Comparison of ENCODE assay signal across 24 cellular contexts in the genomic region with DNA sequence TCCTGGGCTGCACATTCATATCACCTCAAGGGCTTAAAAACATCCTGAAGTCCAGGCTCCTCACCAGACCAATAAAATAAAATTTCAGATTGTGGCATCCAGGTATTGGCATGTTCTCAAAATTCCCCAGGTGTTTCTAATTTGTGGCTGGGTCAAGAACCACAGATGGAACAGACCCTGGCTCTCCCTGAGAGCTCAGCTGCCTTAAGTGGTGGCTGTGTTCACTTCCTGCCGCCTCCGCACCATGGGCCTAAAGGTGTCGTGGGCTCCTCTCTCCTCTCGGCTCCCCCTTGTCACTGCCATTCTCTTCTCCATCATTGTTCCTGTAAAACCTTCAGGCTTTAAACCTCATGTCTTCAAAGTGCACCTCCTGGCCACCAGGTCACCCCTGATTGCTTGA. TPM values are rescaled to one million over a fixed set of nuclear protein-coding genes. Genes with fewer than 3 reads are reported as not detected.
"Had no signal": no experiment of that assay in that cellular context is flagged by ENCODE, and none has a peak within 500 bp of the region (broad histone marks: within the 10 kb centered on the region; RNA-seq: fewer than 3 reads in every experiment).

No MANE protein-coding gene starts in this region.

- H3K9me3 Mint-ChIP-seq: activated CD4-positive, alpha-beta memory T cell treated with anti-CD3 and anti-CD28 coated beads, Interleukin-2, amount 10 ng/mL, durations not matched to agents 7 days and 5 days; activated T-cell treated with anti-CD3 and anti-CD28 coated beads, Interleukin-2, amount 50 U/mL, for 4 hours; memory B cell; naive B cell; neural crest cell; T-helper 1 cell treated with Interleukin-12 subunit alpha and Interleukin-12 subunit beta and Interleukin-4 antibody, amounts not matched to agents 30 μg/mL and 1 μg/mL, for 36 hours had no signal

- H3K4me1 Mint-ChIP-seq: activated CD4-positive, alpha-beta memory T cell treated with anti-CD3 and anti-CD28 coated beads, Interleukin-2, amount 10 ng/mL, durations not matched to agents 7 days and 5 days; memory B cell; naive B cell had no signal

- H3K4me3 Mint-ChIP-seq: activated CD4-positive, alpha-beta memory T cell treated with anti-CD3 and anti-CD28 coated beads, Interleukin-2, amount 10 ng/mL, durations not matched to agents 7 days and 5 days; activated T-cell treated with anti-CD3 and anti-CD28 coated beads, Interleukin-2, amount 50 U/mL, for 4 hours; memory B cell; naive B cell; neural crest cell; T-helper 1 cell treated with Interleukin-12 subunit alpha and Interleukin-12 subunit beta and Interleukin-4 antibody, amounts not matched to agents 30 μg/mL and 1 μg/mL, for 36 hours had no signal

- DNase-seq: activated CD4-positive, alpha-beta memory T cell treated with anti-CD3 and anti-CD28 coated beads, Interleukin-2, amount 10 ng/mL, durations not matched to agents 7 days and 5 days; activated CD8-positive, alpha-beta memory T cell treated with anti-CD3 and anti-CD28 coated beads, Interleukin-2, amount 50 U/mL, for 4 hours; activated effector memory CD4-positive, alpha-beta T cell treated with Interleukin-2 at 50 U/mL for 16 hours; activated naive CD4-positive, alpha-beta T cell treated with anti-CD3 and anti-CD28 coated beads, Interleukin-2, amount 50 U/mL, for 16 hours; activated T-cell treated with anti-CD3 and anti-CD28 coated beads, Interleukin-2, amount 50 U/mL, for 4 hours; amniotic stem cell; dermis blood vessel endothelial cell; effector memory CD4-positive, alpha-beta T cell; esophagus squamous epithelium; left ventricle myocardium superior; mucosa of descending colon; naive B cell; stimulated activated CD4-positive, alpha-beta T cell treated with anti-CD3 and anti-CD28 coated beads, Interleukin-15, amount 100 ng/mL, for 24 hours; stimulated activated CD4-positive, alpha-beta T cell treated with anti-CD3 and anti-CD28 coated beads, Interleukin-2, amount 100 ng/mL, for 48 hours; upper lobe of right lung had no signal

- H3K27ac Mint-ChIP-seq: activated CD4-positive, alpha-beta memory T cell treated with anti-CD3 and anti-CD28 coated beads, Interleukin-2, amount 10 ng/mL, durations not matched to agents 7 days and 5 days; memory B cell; T-helper 1 cell treated with Interleukin-12 subunit alpha and Interleukin-12 subunit beta and Interleukin-4 antibody, amounts not matched to agents 30 μg/mL and 1 μg/mL, for 36 hours had no signal

- H3K36me3 Mint-ChIP-seq: memory B cell, naive B cell had no signal

- FAIRE-seq: endothelial cell of umbilical vein had no signal

- H3K9me3 ChIP-seq: esophagus squamous epithelium, mucosa of descending colon, prostate gland, right atrium auricular region, thoracic aorta, upper lobe of right lung had no signal

- H3K36me3 ChIP-seq: esophagus squamous epithelium, prostate gland, right atrium auricular region, thoracic aorta, upper lobe of right lung had no signal

- H3K4me3 ChIP-seq: esophagus squamous epithelium, mucosa of descending colon, prostate gland, right atrium auricular region, skin epidermis, thoracic aorta, upper lobe of right lung had no signal

- H3K4me1 ChIP-seq: esophagus squamous epithelium, prostate gland, right atrium auricular region, upper lobe of right lung had no signal

- ATAC-seq: activated CD4-positive, CD25-positive, alpha-beta regulatory T cell treated with anti-CD3 and anti-CD28 coated beads, Interleukin-2, amount 50 U/mL, for 24 hours; activated T-cell treated with anti-CD3 and anti-CD28 coated beads, Interleukin-2, amount 50 U/mL, for 4 hours; left ventricle myocardium superior; mucosa of descending colon; upper lobe of right lung had no signal

- H3K27me3 ChIP-seq: esophagus squamous epithelium, right atrium auricular region, upper lobe of right lung had no signal

- H3K27ac ChIP-seq: esophagus squamous epithelium, prostate gland, right atrium auricular region, skin epidermis, thoracic aorta, upper lobe of right lung had no signal

RNA-seq across cellular contexts. Expression of a gene that starts 17.8 kb away (rescaled TPM):
- total RNA-seq: activated CD4-positive, alpha-beta memory T cell treated with anti-CD3 and anti-CD28 coated beads, Interleukin-2, amount 10 ng/mL, durations not matched to agents 7 days and 5 days had no signal

RNA-seq across cellular contexts. Expression of a gene that starts 40.2 kb away (rescaled TPM):
- total RNA-seq: activated CD4-positive, alpha-beta memory T cell treated with anti-CD3 and anti-CD28 coated beads, Interleukin-2, amount 10 ng/mL, durations not matched to agents 7 days and 5 days; activated T-cell treated with anti-CD3 and anti-CD28 coated beads, Interleukin-2, amount 50 U/mL, for 4 hours had no signal
